In the genomic region with DNA sequence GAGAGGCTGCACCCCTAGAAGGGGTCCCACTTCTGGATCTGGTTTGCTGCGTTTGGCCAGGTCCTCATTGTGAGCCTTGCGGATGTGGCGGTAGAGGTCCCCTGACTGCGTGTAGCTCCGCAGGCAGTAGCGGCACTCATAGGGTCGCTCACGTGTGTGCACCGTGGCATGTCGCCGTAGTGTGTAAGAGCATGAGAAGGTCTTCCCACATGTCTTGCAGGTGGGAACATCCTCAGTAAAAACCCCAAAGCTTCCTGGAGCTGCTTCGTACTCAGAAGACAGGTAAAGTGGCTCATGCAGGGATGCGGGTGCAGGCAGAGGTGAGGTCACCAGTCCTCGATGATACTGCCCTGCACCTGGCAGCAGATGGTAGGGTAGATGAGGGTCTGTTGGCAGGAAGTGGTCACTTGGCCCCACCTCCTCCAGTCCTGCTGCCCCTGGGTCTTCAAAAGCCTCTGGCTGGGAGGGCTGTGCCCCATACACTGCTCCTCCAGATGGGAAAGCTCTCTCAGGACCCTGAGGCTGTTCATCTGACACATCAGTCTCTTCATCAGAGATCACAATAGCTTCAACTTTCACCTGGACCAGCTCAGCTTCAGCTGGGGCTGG, we compare ENCODE assay signal across 20 cellular contexts. TPM values are rescaled to one million over a fixed set of nuclear protein-coding genes. Genes with fewer than 3 reads are reported as not detected.
DNase-seq lines count a peak whose midpoint lies in the region; ATAC-seq and TF ChIP-seq lines count a peak whose summit lies in the region.
"Had no signal": no experiment of that assay in that cellular context is flagged by ENCODE, and none has a peak within 500 bp of the region (broad histone marks: within the 10 kb centered on the region; RNA-seq: fewer than 3 reads in every experiment).

No MANE protein-coding gene starts in this region.

- ATAC-seq in effector memory CD8-positive, alpha-beta T cell (replicated peaks): no peak
- ATAC-seq in GM19455 (IDR thresholded peaks at IDR 0.05; ENCODE audit: unreplicated experiment) (no peak), body of pancreas (no peak)
- ATAC-seq: GM12878, Panc1, right lobe of liver had no signal

- H3K9me3 Mint-ChIP-seq in activated naive CD4-positive, alpha-beta T cell treated with anti-CD3 and anti-CD28 coated beads, Interleukin-2, amount 10 ng/mL, durations not matched to agents 7 days and 5 days: no peaks in the 10 kb centered on the region
- H3K9me3 Mint-ChIP-seq in effector memory CD8-positive, alpha-beta T cell: no peaks in the 10 kb centered on the region
- H3K9me3 Mint-ChIP-seq in progenitor cell of endocrine pancreas (ENCODE audit: low read depth): no peaks in the 10 kb centered on the region
- H3K9me3 Mint-ChIP-seq: HFFc6 had no signal

- TF ChIP-seq CTCF in progenitor cell of endocrine pancreas (IDR thresholded peaks at IDR 0.05; ENCODE audit: unreplicated experiment): no peak
- TF ChIP-seq CTCF in body of pancreas (IDR thresholded peaks at IDR 0.05): no peak

- no peak for DNase-seq in activated naive CD4-positive, alpha-beta T cell treated with anti-CD3 and anti-CD28 coated beads, Interleukin-2, amount 10 ng/mL, durations not matched to agents 7 days and 5 days
- no peak for DNase-seq in activated naive CD4-positive, alpha-beta T cell (lab: John Stamatoyannopoulos, UW)
- no peak for DNase-seq in Karpas-422
- DNase-seq in effector memory CD8-positive, alpha-beta T cell: no peak
- DNase-seq in progenitor cell of endocrine pancreas (ENCODE audit: low spot score, unreplicated experiment): no peak
- DNase-seq in body of pancreas: no peak
- DNase-seq in DMS79 (lab: John Stamatoyannopoulos, UW): no peak
- DNase-seq: activated CD4-positive, alpha-beta T cell treated with anti-CD3 and anti-CD28 coated beads, Interleukin-2, amount 50 U/mL, for 48 hours; activated effector memory CD4-positive, alpha-beta T cell treated with anti-CD3 and anti-CD28 coated beads, Interleukin-2, amount 50 U/mL, for 16 hours; brain microvascular endothelial cell; effector CD4-positive, alpha-beta T cell; HFFc6; islet precursor cell; NCI-H1417; nucleus accumbens; right lobe of liver had no signal

- H3K27me3 ChIP-seq in Karpas-422 (ENCODE audit: low read length) (no peaks in the 10 kb centered on the region), body of pancreas (no peaks in the 10 kb centered on the region)
- H3K27me3 ChIP-seq: brain microvascular endothelial cell, right lobe of liver had no signal

- H2AFZ ChIP-seq in Karpas-422 (ENCODE audit: low read length): no peak overlapping the region

- H3K4me1 ChIP-seq in Karpas-422 (ENCODE audit: low read length) (peaks cover 26% of the 10 kb centered on the region), body of pancreas (peaks cover 47% of the 10 kb centered on the region)

- no peaks in the 10 kb centered on the region for H3K9me3 ChIP-seq in Karpas-422 (ENCODE audit: low read length)
- no peaks in the 10 kb centered on the region for H3K9me3 ChIP-seq in body of pancreas
- H3K9me3 ChIP-seq: right lobe of liver had no signal

- peaks cover 38% of the 10 kb centered on the region for H3K4me1 Mint-ChIP-seq in activated naive CD4-positive, alpha-beta T cell treated with anti-CD3 and anti-CD28 coated beads, Interleukin-2, amount 10 ng/mL, durations not matched to agents 7 days and 5 days
- peaks cover 5 to 15% of the 10 kb centered on the region in 2 donors for H3K4me1 Mint-ChIP-seq in effector memory CD8-positive, alpha-beta T cell (ENCODE audit: low read depth in 2 of 2)
- peaks cover 20% of the 10 kb centered on the region for H3K4me1 Mint-ChIP-seq in progenitor cell of endocrine pancreas (ENCODE audit: low read depth)

- H3K4me3 ChIP-seq in Karpas-422 (ENCODE audit: low read length) (no peak overlapping the region), body of pancreas (no peak overlapping the region)
- H3K4me3 ChIP-seq: right lobe of liver, SK-N-MC had no signal

- H3K4me3 Mint-ChIP-seq in activated naive CD4-positive, alpha-beta T cell treated with anti-CD3 and anti-CD28 coated beads, Interleukin-2, amount 10 ng/mL, durations not matched to agents 7 days and 5 days: peak overlapping the region; percentile 87
- peak overlapping the region; percentile 88 for H3K4me3 Mint-ChIP-seq in effector memory CD8-positive, alpha-beta T cell
- H3K4me3 Mint-ChIP-seq in progenitor cell of endocrine pancreas (ENCODE audit: low read depth): no peak overlapping the region
- H3K4me3 Mint-ChIP-seq: HFFc6 had no signal

- H3K4me2 ChIP-seq in Karpas-422 (ENCODE audit: low read depth, low read length, poor library complexity, severe bottlenecking): peak overlapping the region; percentile 65

- peaks cover 17% of the 10 kb centered on the region for H3K79me2 ChIP-seq in Karpas-422 (ENCODE audit: low read length)

- CTCF ChIA-PET in activated naive CD4-positive, alpha-beta T cell treated with anti-CD3 and anti-CD28 coated beads, Interleukin-2, amount 10 ng/mL, durations not matched to agents 7 days and 5 days (lab: Charles Lee): interaction anchor here (0.6 kb wide), 1 partner anchor 167 kb away, joined by 3 read pairs; no protein-coding TSS in a partner anchor

- H3K27ac ChIP-seq in Karpas-422 (ENCODE audit: low read length) (no peak overlapping the region), body of pancreas (peak overlapping the region in 1 of 4 donors; percentile 82)
- H3K27ac ChIP-seq: brain microvascular endothelial cell, right lobe of liver, SK-N-MC had no signal

- H3K36me3 ChIP-seq in Karpas-422 (ENCODE audit: insufficient read depth, low read length): no peaks in the 10 kb centered on the region
- H3K36me3 ChIP-seq in body of pancreas (replicated peaks in 1 of 2; ENCODE audit: insufficient read depth in 1 of 2, low read depth in 2 of 2): no peaks in the 10 kb centered on the region

- peak overlapping the region; percentile 63 for H3K27ac Mint-ChIP-seq in activated naive CD4-positive, alpha-beta T cell treated with anti-CD3 and anti-CD28 coated beads, Interleukin-2, amount 10 ng/mL, durations not matched to agents 7 days and 5 days
- no peak overlapping the region for H3K27ac Mint-ChIP-seq in effector memory CD8-positive, alpha-beta T cell
- peak overlapping the region; percentile 49 for H3K27ac Mint-ChIP-seq in progenitor cell of endocrine pancreas
- H3K27ac Mint-ChIP-seq: HFFc6 had no signal

- WGBS in body of pancreas, 2 donors: 92 to 93% methylated on average over 5 to 14 of the region's 14 CpGs

- no peaks in the 10 kb centered on the region for H4K20me1 ChIP-seq in Karpas-422 (ENCODE audit: insufficient read depth, low read depth, low read length)

- no peaks in the 10 kb centered on the region for H3K9me2 ChIP-seq in Karpas-422 (replicated peaks; ENCODE audit: insufficient read depth, low read length)

- intact Hi-C loops in body of pancreas (cut with DNase I): no loop called here

- no peak for TF ChIP-seq POLR2A in body of pancreas (IDR thresholded peaks at IDR 0.05)

- peaks cover 12% of the 10 kb centered on the region for H3K36me3 Mint-ChIP-seq in activated naive CD4-positive, alpha-beta T cell treated with anti-CD3 and anti-CD28 coated beads, Interleukin-2, amount 10 ng/mL, durations not matched to agents 7 days and 5 days
- H3K36me3 Mint-ChIP-seq in effector memory CD8-positive, alpha-beta T cell (ENCODE audit: insufficient read depth): peaks cover 12% of the 10 kb centered on the region
- peaks cover 8% of the 10 kb centered on the region for H3K36me3 Mint-ChIP-seq in progenitor cell of endocrine pancreas (ENCODE audit: insufficient read depth)

- peak overlapping the region; percentile 17; the same call in 1 of the 2 replicates for H3K9ac ChIP-seq in Karpas-422 (ENCODE audit: low read length)

- H3K27me3 Mint-ChIP-seq in activated naive CD4-positive, alpha-beta T cell treated with anti-CD3 and anti-CD28 coated beads, Interleukin-2, amount 10 ng/mL, durations not matched to agents 7 days and 5 days: peaks cover 2% of the 10 kb centered on the region
- no peaks in the 10 kb centered on the region for H3K27me3 Mint-ChIP-seq in effector memory CD8-positive, alpha-beta T cell
- H3K27me3 Mint-ChIP-seq in progenitor cell of endocrine pancreas: no peaks in the 10 kb centered on the region

RNA-seq across cellular contexts. Expression of gene ZBTB3, which starts 1.7 kb away (rescaled TPM):
- total RNA-seq in Karpas-422 (2014; rRNA removed; shearing (Covaris generic); ENCODE audit: low replicate concordance): 5.3 and 6.6 TPM in 2 replicates
- total RNA-seq in progenitor cell of endocrine pancreas: 13.4 and 17.3 TPM in 2 replicates
- 1 to 10 TPM; 3.9 to 4.0 TPM for total RNA-seq in body of pancreas

RNA-seq across cellular contexts. Expression of gene POLR2G, which starts 9.1 kb away (rescaled TPM):
- total RNA-seq in Karpas-422 (2014; rRNA removed; shearing (Covaris generic); ENCODE audit: low replicate concordance): 115 and 140 TPM in 2 replicates
- total RNA-seq in progenitor cell of endocrine pancreas (93.8 and 101 TPM in 2 replicates), body of pancreas (10 to 100 TPM; 19.2 to 35.9 TPM)

RNA-seq across cellular contexts. Expression of gene TAF6L, which starts 18.9 kb away (rescaled TPM):
- 10.4 and 30.1 TPM in 2 replicates for total RNA-seq in Karpas-422 (2014; rRNA removed; shearing (Covaris generic); ENCODE audit: low replicate concordance)
- 52.3 and 56.3 TPM in 2 replicates for total RNA-seq in progenitor cell of endocrine pancreas
- 10 to 100 TPM; 23.9 to 39.9 TPM for total RNA-seq in body of pancreas

RNA-seq across cellular contexts. Expression of gene TTC9C, which starts 24.0 kb away (rescaled TPM):
- 48.9 and 49.2 TPM in 2 replicates for total RNA-seq in Karpas-422 (2014; rRNA removed; shearing (Covaris generic); ENCODE audit: low replicate concordance)
- total RNA-seq in progenitor cell of endocrine pancreas (35.5 and 40.8 TPM in 2 replicates), body of pancreas (10 to 100 TPM; 12.5 to 18.5 TPM)

RNA-seq across cellular contexts. Expression of gene HNRNPUL2, which starts 25.0 kb away (rescaled TPM):
- 10.6 and 13.9 TPM in 2 replicates for total RNA-seq in Karpas-422 (2014; rRNA removed; shearing (Covaris generic); ENCODE audit: low replicate concordance)
- total RNA-seq in progenitor cell of endocrine pancreas (61.0 and 63.9 TPM in 2 replicates), body of pancreas (10 to 100 TPM; 19.1 to 20.5 TPM)

Comparison
In these comparisons a context has a peak if more than half of its experiments do, and no peak if none do; other contexts are left out.
1. H3K27ac Mint-ChIP-seq: peak in activated naive CD4-positive, alpha-beta T cell treated with anti-CD3 and anti-CD28 coated beads, Interleukin-2, amount 10 ng/mL, durations not matched to agents 7 days and 5 days (single experiment) and progenitor cell of endocrine pancreas (single experiment); none in effector memory CD8-positive, alpha-beta T cell (0 of 2).